Comparison of ENCODE assay signal across 23 cellular contexts in the genomic region with DNA sequence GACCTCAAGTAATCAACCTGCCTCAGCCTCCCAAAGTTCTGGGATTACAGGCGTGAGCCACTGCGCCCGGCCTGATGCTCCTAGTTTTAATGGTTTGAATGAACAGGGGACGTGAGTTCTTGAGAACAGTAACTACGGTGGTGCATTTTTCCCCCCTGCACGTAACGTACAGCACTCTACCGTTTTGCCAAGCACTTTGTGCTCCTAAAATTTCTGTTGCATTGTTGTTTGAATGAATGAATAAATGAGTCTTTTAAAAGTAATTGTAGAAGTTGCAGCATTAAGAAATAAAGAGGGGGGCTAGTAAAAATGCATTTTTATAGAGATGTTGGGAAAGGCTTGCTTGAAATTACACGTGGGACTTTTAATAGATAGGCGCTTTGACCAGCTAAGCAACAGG. TPM values are rescaled to one million over a fixed set of nuclear protein-coding genes. Genes with fewer than 3 reads are reported as not detected.
DNase-seq lines count a peak whose midpoint lies in the region; ATAC-seq and TF ChIP-seq lines count a peak whose summit lies in the region.
"Had no signal": no experiment of that assay in that cellular context is flagged by ENCODE, and none has a peak within 500 bp of the region (broad histone marks: within the 10 kb centered on the region; RNA-seq: fewer than 3 reads in every experiment).

A gene with protein sequence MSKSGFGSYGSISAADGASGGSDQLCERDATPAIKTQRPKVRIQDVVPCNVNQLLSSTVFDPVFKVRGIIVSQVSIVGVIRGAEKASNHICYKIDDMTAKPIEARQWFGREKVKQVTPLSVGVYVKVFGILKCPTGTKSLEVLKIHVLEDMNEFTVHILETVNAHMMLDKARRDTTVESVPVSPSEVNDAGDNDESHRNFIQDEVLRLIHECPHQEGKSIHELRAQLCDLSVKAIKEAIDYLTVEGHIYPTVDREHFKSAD (plus strand): TSS at position 301 of the 400 bp plus-strand sequence. CDS start 403 bp downstream, outside the sequence.

- H2BK20ac ChIP-seq in IMR-90 (ENCODE audit: low read depth, low read length): no peak within 1 kb of the TSS

- no peaks in the 10 kb centered on the region for H3K4me1 ChIP-seq in IMR-90 (ENCODE audit: control insufficient read depth, insufficient read depth, low read length)
- H3K4me1 ChIP-seq in neuronal stem cell (ENCODE audit: control insufficient read depth in 2 of 2, insufficient read depth in 1 of 2, low read depth in 1 of 2, low read length in 2 of 2): no peaks in the 10 kb centered on the region
- H3K4me1 ChIP-seq: A549; BLaER1 treated with 17β-estradiol and CSF1 and Interleukin-3, amounts not matched to agents 10 nM and 100 nM had no signal

- dilution Hi-C loops in IMR-90 (cut with HindIII; ENCODE audit: low sequenced_read_pairs, unreplicated experiment): no loop called here

- peaks cover 8% of the 10 kb centered on the region for H3K4me1 Mint-ChIP-seq in neural crest cell
- H3K4me1 Mint-ChIP-seq: B cell had no signal

- H3K4me2 ChIP-seq in IMR-90 (ENCODE audit: low read depth, low read length) (no peak within 1 kb of the TSS), neuronal stem cell (ENCODE audit: insufficient read depth, low read length, poor library complexity, severe bottlenecking) (no peak within 1 kb of the TSS)
- H3K4me2 ChIP-seq: A549; BLaER1 treated with 17β-estradiol and CSF1 and Interleukin-3, amounts not matched to agents 10 nM and 100 nM had no signal

- no peak within 1 kb of the TSS for H2AK9ac ChIP-seq in IMR-90 (replicated peaks; ENCODE audit: low read depth, low read length, poor library complexity)

- 93% methylated on average over 6 of the region's 10 CpGs; no CpG with 5 or more reads in 1 of the 2 experiments for WGBS in IMR-90 (ENCODE audit: extremely low coverage in 2 of 2, insufficient read length in 1 of 2), 2 experiments
- no CpG with 5 or more reads among the region's 10 CpGs for WGBS in neuronal stem cell (ENCODE audit: extremely low coverage in 2 of 2, insufficient read length in 2 of 2, insufficient replicate concordance in 1 of 2), 2 donors

- H4K20me1 ChIP-seq in IMR-90 (ENCODE audit: insufficient read depth, low read length): no peaks in the 10 kb centered on the region

- H3K27me3 Mint-ChIP-seq in neural crest cell (ENCODE audit: low read depth): no peaks in the 10 kb centered on the region
- H3K27me3 Mint-ChIP-seq: B cell; CD4-positive, alpha-beta T cell had no signal

- no TSS peak for BruUV-seq in IMR-90 (replicated peaks; lab: Mats Ljungman, UMichigan)

- H3K18ac ChIP-seq in IMR-90 (ENCODE audit: low read depth, low read length) (no peak within 1 kb of the TSS), neuronal stem cell (ENCODE audit: low read length) (no peak within 1 kb of the TSS)

- H3K27ac ChIP-seq in IMR-90 (ENCODE audit: insufficient read depth, low read length) (no peak within 1 kb of the TSS), neuronal stem cell (replicated peaks; ENCODE audit: low read length) (no peak within 1 kb of the TSS)
- H3K27ac ChIP-seq: A549; BLaER1 treated with 17β-estradiol and CSF1 and Interleukin-3, amounts not matched to agents 10 nM and 100 nM; C4-2B had no signal

- H3K56ac ChIP-seq in IMR-90 (ENCODE audit: extremely low read depth, insufficient read depth, low read length): no peak within 1 kb of the TSS

- peaks cover 2% of the 10 kb centered on the region for H3K36me3 Mint-ChIP-seq in neural crest cell (ENCODE audit: low read depth)

- no peak within 1 kb of the TSS for H2BK12ac ChIP-seq in neuronal stem cell (ENCODE audit: low read length)

- no peak within 1 kb of the TSS for H4K5ac ChIP-seq in IMR-90 (ENCODE audit: low read depth, low read length)

- H3K36me3 ChIP-seq in IMR-90 (ENCODE audit: control insufficient read depth, insufficient read depth, low read length) (peaks cover 9% of the 10 kb centered on the region), neuronal stem cell (replicated peaks in 1 of 2; ENCODE audit: control insufficient read depth in 2 of 2, insufficient read depth in 2 of 2, low read length in 2 of 2) (no peaks in the 10 kb centered on the region)

- H3K4ac ChIP-seq in IMR-90 (ENCODE audit: low read depth, low read length): no peak within 1 kb of the TSS
- H3K4ac ChIP-seq in neuronal stem cell (ENCODE audit: low read length): no peak within 1 kb of the TSS

- H3K9me1 ChIP-seq in IMR-90 (ENCODE audit: insufficient read depth, low read length): no peaks in the 10 kb centered on the region; the same call in 1 of the 2 replicates

- H3K4me3 Mint-ChIP-seq in neural crest cell: peak within 1 kb of the TSS; percentile 17
- H3K4me3 Mint-ChIP-seq: B cell; CD4-positive, alpha-beta T cell; CD8-positive, alpha-beta T cell had no signal

- intact Hi-C loops in IMR-90 (cut with micrococcal nuclease): no loop called here
- intact Hi-C loops in posterior cingulate gyrus (cut with DNase I): no loop called here

- H4K8ac ChIP-seq in IMR-90 (ENCODE audit: low read depth in 2 of 2, low read length in 2 of 2) (no peak within 1 kb of the TSS), neuronal stem cell (ENCODE audit: low read depth, low read length) (no peak within 1 kb of the TSS)

- no peaks in the 10 kb centered on the region for H3K27me3 ChIP-seq in IMR-90 (ENCODE audit: control insufficient read depth, insufficient read depth, low read length)
- no peaks in the 10 kb centered on the region for H3K27me3 ChIP-seq in neuronal stem cell (ENCODE audit: control insufficient read depth in 3 of 3, insufficient read depth in 3 of 3, low read depth in 1 of 3, low read length in 3 of 3)

- H2AK5ac ChIP-seq in IMR-90 (ENCODE audit: low read depth, low read length): no peak within 1 kb of the TSS
- no peak within 1 kb of the TSS for H2AK5ac ChIP-seq in neuronal stem cell (ENCODE audit: low read depth, low read length)

- no peak within 1 kb of the TSS for H3K23ac ChIP-seq in IMR-90 (ENCODE audit: low read depth, low read length)
- no peak within 1 kb of the TSS for H3K23ac ChIP-seq in neuronal stem cell (ENCODE audit: low read depth, low read length, poor library complexity)

- H3K9ac ChIP-seq in IMR-90 (ENCODE audit: low read depth, low read length) (no peak within 1 kb of the TSS), neuronal stem cell (ENCODE audit: low read depth, low read length, poor library complexity) (no peak within 1 kb of the TSS)
- H3K9ac ChIP-seq: BLaER1 treated with 17β-estradiol and CSF1 and Interleukin-3, amounts not matched to agents 10 nM and 100 nM had no signal

- in situ Hi-C loops in IMR-90 (cut with MboI; ENCODE audit: low sequenced_read_pairs): no loop called here

- DNase-seq in IMR-90 (no peak), neural crest cell (ENCODE audit: low read depth, low spot score) (no peak), neuronal stem cell (ENCODE audit: low spot score) (no peak), COR-L47 (lab: John Stamatoyannopoulos, UW) (no peak), 8988T (no peak), posterior cingulate gyrus (no peak)
- DNase-seq: AML-193; CD4-positive, alpha-beta T cell; CD8-positive, alpha-beta T cell; DMS 273 treated with DMSO at 0.1 percent for 48 hours; DMS153; DMS53; DMS79; DND-41; EL; GDM1 had no signal

- CTCF ChIA-PET in IMR-90 (lab: Yijun Ruan, JAX): no interaction called here

- H2BK15ac ChIP-seq in IMR-90 (ENCODE audit: low read depth, low read length): no peak within 1 kb of the TSS
- no peak within 1 kb of the TSS for H2BK15ac ChIP-seq in neuronal stem cell (ENCODE audit: low read length)

- H4K91ac ChIP-seq in IMR-90 (ENCODE audit: insufficient read depth, low read depth, low read length) (no peak within 1 kb of the TSS), neuronal stem cell (ENCODE audit: low read depth, low read length, poor library complexity) (no peak within 1 kb of the TSS)

- no peak for TF ChIP-seq RAD21 in IMR-90 (IDR thresholded peaks at IDR 0.05; ENCODE audit: low read length)

- no peak for TF ChIP-seq POLR2A in IMR-90 (IDR thresholded peaks at IDR 0.05; ENCODE audit: low read depth, low read length)

- TF ChIP-seq CTCF in IMR-90 (conservative IDR thresholded peaks at IDR 0.05; ENCODE audit: low read depth, low read length): no peak
- no peak for TF ChIP-seq CTCF in neural crest cell (conservative IDR thresholded peaks at IDR 0.05)

- H3K9me3 ChIP-seq in IMR-90 (ENCODE audit: control insufficient read depth, insufficient read depth, low read length) (no peaks in the 10 kb centered on the region), neuronal stem cell (replicated peaks in 1 of 2; ENCODE audit: control insufficient read depth in 2 of 2, insufficient read depth in 1 of 2, low read depth in 1 of 2, low read length in 2 of 2) (no peaks in the 10 kb centered on the region)
- H3K9me3 ChIP-seq: A549; BLaER1 treated with 17β-estradiol and CSF1 and Interleukin-3, amounts not matched to agents 10 nM and 100 nM had no signal

- no peak within 1 kb of the TSS for H2BK5ac ChIP-seq in IMR-90 (ENCODE audit: low read depth, low read length, poor library complexity, severe bottlenecking)
- no peak within 1 kb of the TSS for H2BK5ac ChIP-seq in neuronal stem cell (ENCODE audit: low read length)

- no peak for ATAC-seq in IMR-90 (ENCODE audit: low read depth)
- ATAC-seq: A549; CD8-positive, alpha-beta T cell; GM12878 had no signal

- H3K4me3 ChIP-seq in IMR-90 (ENCODE audit: insufficient read depth, low read depth, low read length): no peak within 1 kb of the TSS
- no peak within 1 kb of the TSS for H3K4me3 ChIP-seq in neuronal stem cell (ENCODE audit: low read length in 2 of 2)
- H3K4me3 ChIP-seq: A549; BLaER1 treated with 17β-estradiol and CSF1 and Interleukin-3, amounts not matched to agents 10 nM and 100 nM; GM12878 had no signal

- H2AFZ ChIP-seq in IMR-90 (replicated peaks; ENCODE audit: low read length, poor library complexity) (peak within 1 kb of the TSS; percentile 32), neuronal stem cell (ENCODE audit: low read length) (peak within 1 kb of the TSS; percentile 47)

- POLR2A ChIA-PET in IMR-90 (lab: Charles Lee; ENCODE audit: unreplicated experiment): no interaction called here

- H3K14ac ChIP-seq in IMR-90 (replicated peaks; ENCODE audit: low read depth, low read length) (no peak within 1 kb of the TSS), neuronal stem cell (ENCODE audit: low read length) (no peak within 1 kb of the TSS)

- no peaks in the 10 kb centered on the region for H3K9me3 Mint-ChIP-seq in neural crest cell
- H3K9me3 Mint-ChIP-seq: CD4-positive, alpha-beta T cell; CD8-positive, alpha-beta T cell had no signal

- H2BK120ac ChIP-seq in IMR-90 (ENCODE audit: low read depth, low read length): no peak within 1 kb of the TSS
- no peak within 1 kb of the TSS for H2BK120ac ChIP-seq in neuronal stem cell (ENCODE audit: low read depth, low read length)

- H3K79me1 ChIP-seq in IMR-90 (ENCODE audit: low read depth in 1 of 2, low read length in 2 of 2): no peaks in the 10 kb centered on the region
- no peaks in the 10 kb centered on the region for H3K79me1 ChIP-seq in neuronal stem cell (ENCODE audit: low read depth, low read length)

- no peak within 1 kb of the TSS for H3K27ac Mint-ChIP-seq in neural crest cell (ENCODE audit: unreplicated experiment)
- H3K27ac Mint-ChIP-seq: B cell; CD4-positive, alpha-beta T cell; CD8-positive, alpha-beta T cell had no signal

RNA-seq across cellular contexts. Expression of the gene that starts here (rescaled TPM):
- total RNA-seq in IMR-90 (2012; rRNA removed): 1.9 and 2.5 TPM in 2 replicates
- polyA plus RNA-seq in IMR-90 (2012; rRNA removed): 0.33 and 0.36 TPM in 2 replicates
- polyA plus RNA-seq in IMR-90 (2012; cell fraction: cytosol; rRNA removed): 0.04 TPM in 1 of 2 replicates, not detected in the other
- polyA plus RNA-seq in IMR-90 (2012; cell fraction: nucleus; rRNA removed; ENCODE audit: low replicate concordance): 0.67 and 1.4 TPM in 2 replicates
- 0.44 and 0.50 TPM in 2 replicates for total RNA-seq in neural crest cell
- 0.03 TPM for polyA plus RNA-seq in neuronal stem cell (2013, experiment 1 of 2)
- polyA plus RNA-seq in neuronal stem cell (2013, experiment 2 of 2): 0.03 TPM
- total RNA-seq: A172; CD8-positive, alpha-beta T cell; G401 had no signal
